In the genomic region with DNA sequence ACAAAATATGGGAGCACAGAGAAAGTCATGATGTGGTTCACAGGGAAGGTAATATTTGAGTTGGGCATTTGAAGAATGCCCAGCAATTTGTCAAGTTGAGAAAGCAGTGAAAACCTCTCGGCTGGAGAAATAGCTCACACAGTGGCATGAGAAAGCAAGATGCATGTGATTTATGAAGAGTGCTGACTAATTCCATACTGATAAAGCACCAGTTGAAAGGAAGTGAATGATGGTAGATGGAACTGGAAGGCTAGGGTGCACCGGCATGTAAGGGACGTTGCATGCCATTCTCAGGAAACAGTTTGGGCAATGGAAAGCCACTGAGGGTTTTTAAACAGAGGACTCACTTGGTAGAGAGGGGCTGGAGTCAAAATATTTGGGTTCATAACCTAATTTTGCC, we compare ENCODE assay signal across 1 cellular context.
TF ChIP-seq lines count a peak whose summit lies in the region.

No MANE protein-coding gene starts in this region.

TF ChIP-seq in K562, 482 proteins besides CTCF, POLR2A, EP300 and RAD21 (continued from another document and continues in another):
- peak; percentile 87 for TF ChIP-seq SMARCA4 (IDR thresholded peaks at IDR 0.05)
- peak; percentile 87 for TF ChIP-seq MAFG (tag; conservative IDR thresholded peaks at IDR 0.05)
- no peak for TF ChIP-seq CBX1 (IDR thresholded peaks at IDR 0.05; ENCODE audit: low read depth)
- TF ChIP-seq ZBTB1 (CRISPR knock-in tag; IDR thresholded peaks at IDR 0.05; ENCODE audit: borderline replicate concordance, low read depth), result no peak
- TF ChIP-seq KLF16 (IDR thresholded peaks at IDR 0.05), result no peak
- TF ChIP-seq, protein P1, sequence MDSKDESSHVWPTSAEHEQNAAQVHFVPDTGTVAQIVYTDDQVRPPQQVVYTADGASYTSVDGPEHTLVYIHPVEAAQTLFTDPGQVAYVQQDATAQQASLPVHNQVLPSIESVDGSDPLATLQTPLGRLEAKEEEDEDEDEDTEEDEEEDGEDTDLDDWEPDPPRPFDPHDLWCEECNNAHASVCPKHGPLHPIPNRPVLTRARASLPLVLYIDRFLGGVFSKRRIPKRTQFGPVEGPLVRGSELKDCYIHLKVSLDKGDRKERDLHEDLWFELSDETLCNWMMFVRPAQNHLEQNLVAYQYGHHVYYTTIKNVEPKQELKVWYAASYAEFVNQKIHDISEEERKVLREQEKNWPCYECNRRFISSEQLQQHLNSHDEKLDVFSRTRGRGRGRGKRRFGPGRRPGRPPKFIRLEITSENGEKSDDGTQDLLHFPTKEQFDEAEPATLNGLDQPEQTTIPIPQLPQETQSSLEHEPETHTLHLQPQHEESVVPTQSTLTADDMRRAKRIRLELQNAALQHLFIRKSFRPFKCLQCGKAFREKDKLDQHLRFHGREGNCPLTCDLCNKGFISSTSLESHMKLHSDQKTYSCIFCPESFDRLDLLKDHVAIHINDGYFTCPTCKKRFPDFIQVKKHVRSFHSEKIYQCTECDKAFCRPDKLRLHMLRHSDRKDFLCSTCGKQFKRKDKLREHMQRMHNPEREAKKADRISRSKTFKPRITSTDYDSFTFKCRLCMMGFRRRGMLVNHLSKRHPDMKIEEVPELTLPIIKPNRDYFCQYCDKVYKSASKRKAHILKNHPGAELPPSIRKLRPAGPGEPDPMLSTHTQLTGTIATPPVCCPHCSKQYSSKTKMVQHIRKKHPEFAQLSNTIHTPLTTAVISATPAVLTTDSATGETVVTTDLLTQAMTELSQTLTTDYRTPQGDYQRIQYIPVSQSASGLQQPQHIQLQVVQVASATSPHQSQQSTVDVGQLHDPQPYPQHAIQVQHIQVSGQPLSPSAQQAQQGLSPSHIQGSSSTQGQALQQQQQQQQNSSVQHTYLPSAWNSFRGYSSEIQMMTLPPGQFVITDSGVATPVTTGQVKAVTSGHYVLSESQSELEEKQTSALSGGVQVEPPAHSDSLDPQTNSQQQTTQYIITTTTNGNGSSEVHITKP (IDR thresholded peaks at IDR 0.05; ENCODE audit: partially characterized antibody), result peak; percentile 27
- TF ChIP-seq, protein P2, sequence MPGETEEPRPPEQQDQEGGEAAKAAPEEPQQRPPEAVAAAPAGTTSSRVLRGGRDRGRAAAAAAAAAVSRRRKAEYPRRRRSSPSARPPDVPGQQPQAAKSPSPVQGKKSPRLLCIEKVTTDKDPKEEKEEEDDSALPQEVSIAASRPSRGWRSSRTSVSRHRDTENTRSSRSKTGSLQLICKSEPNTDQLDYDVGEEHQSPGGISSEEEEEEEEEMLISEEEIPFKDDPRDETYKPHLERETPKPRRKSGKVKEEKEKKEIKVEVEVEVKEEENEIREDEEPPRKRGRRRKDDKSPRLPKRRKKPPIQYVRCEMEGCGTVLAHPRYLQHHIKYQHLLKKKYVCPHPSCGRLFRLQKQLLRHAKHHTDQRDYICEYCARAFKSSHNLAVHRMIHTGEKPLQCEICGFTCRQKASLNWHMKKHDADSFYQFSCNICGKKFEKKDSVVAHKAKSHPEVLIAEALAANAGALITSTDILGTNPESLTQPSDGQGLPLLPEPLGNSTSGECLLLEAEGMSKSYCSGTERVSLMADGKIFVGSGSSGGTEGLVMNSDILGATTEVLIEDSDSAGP (CRISPR knock-in tag; IDR thresholded peaks at IDR 0.05), result no peak
- no peak for TF ChIP-seq ZFX (CRISPR knock-in tag; IDR thresholded peaks at IDR 0.05)
- TF ChIP-seq SPI1 (IDR thresholded peaks at IDR 0.05; ENCODE audit: borderline replicate concordance, low read depth, low read length), result peak; percentile 82; the same call in 1 of the 2 replicates
- TF ChIP-seq POLR3G (IDR thresholded peaks at IDR 0.05; ENCODE audit: extremely low read depth, insufficient read length, insufficient replicate concordance), result no peak
- TF ChIP-seq GTF2F1 (IDR thresholded peaks at IDR 0.05; ENCODE audit: low read depth, low read length), result no peak
- TF ChIP-seq TGIF2 (CRISPR knock-in tag; IDR thresholded peaks at IDR 0.05), result no peak
- peak in 1 of 2 experiments; percentile 45; a peak in 2 of 4 replicates for TF ChIP-seq TRIM24 (IDR thresholded peaks at IDR 0.05)
- TF ChIP-seq SP1 (CRISPR knock-in tag; IDR thresholded peaks at IDR 0.05), result no peak
- no peak for TF ChIP-seq FOXM1 (IDR thresholded peaks at IDR 0.05; ENCODE audit: low read depth)
- TF ChIP-seq FOXM1 (CRISPR knock-in tag; IDR thresholded peaks at IDR 0.05; ENCODE audit: low read depth), result no peak
- TF ChIP-seq KDM1A (IDR thresholded peaks at IDR 0.05), result peak; percentile 34 to 56; a peak in 2 of 4 replicates
- TF ChIP-seq, protein P3, sequence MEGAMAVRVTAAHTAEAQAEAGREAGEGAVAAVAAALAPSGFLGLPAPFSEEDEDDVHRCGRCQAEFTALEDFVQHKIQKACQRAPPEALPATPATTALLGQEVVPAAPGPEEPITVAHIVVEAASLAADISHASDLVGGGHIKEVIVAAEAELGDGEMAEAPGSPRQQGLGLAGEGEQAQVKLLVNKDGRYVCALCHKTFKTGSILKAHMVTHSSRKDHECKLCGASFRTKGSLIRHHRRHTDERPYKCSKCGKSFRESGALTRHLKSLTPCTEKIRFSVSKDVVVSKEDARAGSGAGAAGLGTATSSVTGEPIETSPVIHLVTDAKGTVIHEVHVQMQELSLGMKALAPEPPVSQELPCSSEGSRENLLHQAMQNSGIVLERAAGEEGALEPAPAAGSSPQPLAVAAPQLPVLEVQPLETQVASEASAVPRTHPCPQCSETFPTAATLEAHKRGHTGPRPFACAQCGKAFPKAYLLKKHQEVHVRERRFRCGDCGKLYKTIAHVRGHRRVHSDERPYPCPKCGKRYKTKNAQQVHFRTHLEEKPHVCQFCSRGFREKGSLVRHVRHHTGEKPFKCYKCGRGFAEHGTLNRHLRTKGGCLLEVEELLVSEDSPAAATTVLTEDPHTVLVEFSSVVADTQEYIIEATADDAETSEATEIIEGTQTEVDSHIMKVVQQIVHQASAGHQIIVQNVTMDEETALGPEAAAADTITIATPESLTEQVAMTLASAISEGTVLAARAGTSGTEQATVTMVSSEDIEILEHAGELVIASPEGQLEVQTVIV (CRISPR knock-in tag; IDR thresholded peaks at IDR 0.05; ENCODE audit: borderline replicate concordance), result no peak
- TF ChIP-seq, protein P4, sequence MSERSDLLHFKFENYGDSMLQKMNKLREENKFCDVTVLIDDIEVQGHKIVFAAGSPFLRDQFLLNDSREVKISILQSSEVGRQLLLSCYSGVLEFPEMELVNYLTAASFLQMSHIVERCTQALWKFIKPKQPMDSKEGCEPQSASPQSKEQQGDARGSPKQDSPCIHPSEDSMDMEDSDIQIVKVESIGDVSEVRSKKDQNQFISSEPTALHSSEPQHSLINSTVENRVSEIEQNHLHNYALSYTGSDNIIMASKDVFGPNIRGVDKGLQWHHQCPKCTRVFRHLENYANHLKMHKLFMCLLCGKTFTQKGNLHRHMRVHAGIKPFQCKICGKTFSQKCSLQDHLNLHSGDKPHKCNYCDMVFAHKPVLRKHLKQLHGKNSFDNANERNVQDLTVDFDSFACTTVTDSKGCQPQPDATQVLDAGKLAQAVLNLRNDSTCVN (CRISPR knock-in tag; IDR thresholded peaks at IDR 0.05), result no peak
- TF ChIP-seq, protein P5, sequence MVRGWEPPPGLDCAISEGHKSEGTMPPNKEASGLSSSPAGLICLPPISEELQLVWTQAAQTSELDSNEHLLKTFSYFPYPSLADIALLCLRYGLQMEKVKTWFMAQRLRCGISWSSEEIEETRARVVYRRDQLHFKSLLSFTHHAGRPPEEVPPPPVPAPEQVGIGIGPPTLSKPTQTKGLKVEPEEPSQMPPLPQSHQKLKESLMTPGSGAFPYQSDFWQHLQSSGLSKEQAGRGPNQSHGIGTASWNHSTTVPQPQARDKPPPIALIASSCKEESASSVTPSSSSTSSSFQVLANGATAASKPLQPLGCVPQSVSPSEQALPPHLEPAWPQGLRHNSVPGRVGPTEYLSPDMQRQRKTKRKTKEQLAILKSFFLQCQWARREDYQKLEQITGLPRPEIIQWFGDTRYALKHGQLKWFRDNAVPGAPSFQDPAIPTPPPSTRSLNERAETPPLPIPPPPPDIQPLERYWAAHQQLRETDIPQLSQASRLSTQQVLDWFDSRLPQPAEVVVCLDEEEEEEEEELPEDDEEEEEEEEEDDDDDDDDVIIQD (CRISPR knock-in tag; IDR thresholded peaks at IDR 0.05), result no peak
- TF ChIP-seq ZBTB17 (CRISPR knock-in tag; IDR thresholded peaks at IDR 0.05), result no peak
- TF ChIP-seq SMAD3 (CRISPR knock-in tag; conservative IDR thresholded peaks at IDR 0.05), result no peak
- TF ChIP-seq, protein P6, sequence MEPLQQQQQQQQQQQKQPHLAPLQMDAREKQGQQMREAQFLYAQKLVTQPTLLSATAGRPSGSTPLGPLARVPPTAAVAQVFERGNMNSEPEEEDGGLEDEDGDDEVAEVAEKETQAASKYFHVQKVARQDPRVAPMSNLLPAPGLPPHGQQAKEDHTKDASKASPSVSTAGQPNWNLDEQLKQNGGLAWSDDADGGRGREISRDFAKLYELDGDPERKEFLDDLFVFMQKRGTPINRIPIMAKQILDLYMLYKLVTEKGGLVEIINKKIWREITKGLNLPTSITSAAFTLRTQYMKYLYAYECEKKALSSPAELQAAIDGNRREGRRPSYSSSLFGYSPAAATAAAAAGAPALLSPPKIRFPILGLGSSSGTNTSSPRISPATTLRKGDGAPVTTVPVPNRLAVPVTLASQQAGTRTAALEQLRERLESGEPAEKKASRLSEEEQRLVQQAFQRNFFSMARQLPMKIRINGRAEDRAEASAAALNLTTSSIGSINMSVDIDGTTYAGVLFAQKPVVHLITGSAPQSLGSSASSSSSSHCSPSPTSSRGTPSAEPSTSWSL (CRISPR knock-in tag; IDR thresholded peaks at IDR 0.05; ENCODE audit: borderline replicate concordance), result no peak
- TF ChIP-seq, protein P7, sequence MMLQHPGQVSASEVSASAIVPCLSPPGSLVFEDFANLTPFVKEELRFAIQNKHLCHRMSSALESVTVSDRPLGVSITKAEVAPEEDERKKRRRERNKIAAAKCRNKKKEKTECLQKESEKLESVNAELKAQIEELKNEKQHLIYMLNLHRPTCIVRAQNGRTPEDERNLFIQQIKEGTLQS (IDR thresholded peaks at IDR 0.05), result peak; percentile 67; the same call in 1 of the 2 replicates
- TF ChIP-seq, protein P7 (CRISPR knock-in tag; conservative IDR thresholded peaks at IDR 0.05), result no peak
- TF ChIP-seq ZNF766 (CRISPR knock-in tag; conservative IDR thresholded peaks at IDR 0.05), result 0 out of 2 replicates have a peak, but pooled peaks have one; percentile 47
- TF ChIP-seq RBM39 (optimal IDR thresholded peaks at IDR 0.05; ENCODE audit: low read depth, low read length), result no peak
- no peak for TF ChIP-seq RBFOX2 (IDR thresholded peaks at IDR 0.05; ENCODE audit: low read depth, low read length)
- 0 out of 2 replicates have a peak, but pooled peaks have one; percentile 35 for TF ChIP-seq PHF21A (IDR thresholded peaks at IDR 0.05; ENCODE audit: borderline replicate concordance, low read depth)
- no peak for TF ChIP-seq ZNF584 (CRISPR knock-in tag; IDR thresholded peaks at IDR 0.05; ENCODE audit: low read depth)
- TF ChIP-seq TAF1 (IDR thresholded peaks at IDR 0.05; ENCODE audit: control insufficient read depth, extremely low read depth, insufficient read depth, low read length, severe bottlenecking), result no peak
- peak; percentile 98 for TF ChIP-seq MEIS2 (IDR thresholded peaks at IDR 0.05; ENCODE audit: partially characterized antibody)
- TF ChIP-seq ZEB2 (IDR thresholded peaks at IDR 0.05), result 0 out of 2 replicates have a peak, but pooled peaks have one; percentile 8
- peak; percentile 82 for TF ChIP-seq BACH1 (tag; IDR thresholded peaks at IDR 0.05)
- TF ChIP-seq, protein P8, sequence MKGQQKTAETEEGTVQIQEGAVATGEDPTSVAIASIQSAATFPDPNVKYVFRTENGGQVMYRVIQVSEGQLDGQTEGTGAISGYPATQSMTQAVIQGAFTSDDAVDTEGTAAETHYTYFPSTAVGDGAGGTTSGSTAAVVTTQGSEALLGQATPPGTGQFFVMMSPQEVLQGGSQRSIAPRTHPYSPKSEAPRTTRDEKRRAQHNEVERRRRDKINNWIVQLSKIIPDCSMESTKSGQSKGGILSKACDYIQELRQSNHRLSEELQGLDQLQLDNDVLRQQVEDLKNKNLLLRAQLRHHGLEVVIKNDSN (CRISPR knock-in tag; IDR thresholded peaks at IDR 0.05), result no peak
- no peak for TF ChIP-seq IFI16 (CRISPR knock-in tag; IDR thresholded peaks at IDR 0.05)
- TF ChIP-seq HDAC2 (IDR thresholded peaks at IDR 0.05), result peak; percentile 70
- 0 out of 2 replicates have a peak, but pooled peaks have one; percentile 24 for TF ChIP-seq TEAD2 (tag; IDR thresholded peaks at IDR 0.05)
- TF ChIP-seq, protein P9, sequence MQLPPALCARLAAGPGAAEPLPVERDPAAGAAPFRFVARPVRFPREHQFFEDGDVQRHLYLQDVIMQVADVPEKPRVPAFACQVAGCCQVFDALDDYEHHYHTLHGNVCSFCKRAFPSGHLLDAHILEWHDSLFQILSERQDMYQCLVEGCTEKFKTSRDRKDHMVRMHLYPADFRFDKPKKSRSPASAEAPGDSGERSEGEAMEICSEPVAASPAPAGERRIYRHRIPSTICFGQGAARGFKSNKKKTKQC (CRISPR knock-in tag; IDR thresholded peaks at IDR 0.05), result no peak
- no peak for TF ChIP-seq ZFP30 (CRISPR knock-in tag; IDR thresholded peaks at IDR 0.05; ENCODE audit: borderline replicate concordance)
- TF ChIP-seq, protein P10, sequence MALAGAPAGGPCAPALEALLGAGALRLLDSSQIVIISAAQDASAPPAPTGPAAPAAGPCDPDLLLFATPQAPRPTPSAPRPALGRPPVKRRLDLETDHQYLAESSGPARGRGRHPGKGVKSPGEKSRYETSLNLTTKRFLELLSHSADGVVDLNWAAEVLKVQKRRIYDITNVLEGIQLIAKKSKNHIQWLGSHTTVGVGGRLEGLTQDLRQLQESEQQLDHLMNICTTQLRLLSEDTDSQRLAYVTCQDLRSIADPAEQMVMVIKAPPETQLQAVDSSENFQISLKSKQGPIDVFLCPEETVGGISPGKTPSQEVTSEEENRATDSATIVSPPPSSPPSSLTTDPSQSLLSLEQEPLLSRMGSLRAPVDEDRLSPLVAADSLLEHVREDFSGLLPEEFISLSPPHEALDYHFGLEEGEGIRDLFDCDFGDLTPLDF (CRISPR knock-in tag; IDR thresholded peaks at IDR 0.05), result no peak
- peak; percentile 33; the same call in 1 of the 2 replicates for TF ChIP-seq CREM (IDR thresholded peaks at IDR 0.05; ENCODE audit: low read depth)
- TF ChIP-seq TEAD4 (IDR thresholded peaks at IDR 0.05; ENCODE audit: low read length), result peak; percentile 48; the same call in 1 of the 2 replicates
- TF ChIP-seq TEAD4 (CRISPR knock-in tag; IDR thresholded peaks at IDR 0.05; ENCODE audit: borderline replicate concordance), result no peak
- TF ChIP-seq NR2C1 (IDR thresholded peaks at IDR 0.05), result no peak
- TF ChIP-seq NR2C1 (tag; IDR thresholded peaks at IDR 0.05), result no peak
